In genomic region chr2:72757177-72757775, GRCh38 we compare ENCODE assay signal across 14 cellular contexts.
DNase-seq lines count a peak whose midpoint lies in the region; ATAC-seq and TF ChIP-seq lines count a peak whose summit lies in the region.
"Had no signal": no experiment of that assay in that cellular context is flagged by ENCODE, and none has a peak within 500 bp of the region (broad histone marks: within the 10 kb centered on the region; RNA-seq: fewer than 3 reads in every experiment).

No MANE protein-coding gene starts in this region.

- H3K9me3 ChIP-seq in HAP-1 (peaks cover 4% of the 10 kb centered on the region; the same call in 1 of the 2 replicates), SK-N-SH (peaks cover 6% of the 10 kb centered on the region)

- no peaks in the 10 kb centered on the region for H4K20me1 ChIP-seq in SK-N-SH (ENCODE audit: insufficient read depth)

- no peak for ATAC-seq in GM19324 (IDR thresholded peaks at IDR 0.05; ENCODE audit: low FRiP score, unreplicated experiment)
- no peak for ATAC-seq in HG03571 (IDR thresholded peaks at IDR 0.05; ENCODE audit: unreplicated experiment)
- ATAC-seq: naive thymus-derived CD8-positive, alpha-beta T cell had no signal

- TF ChIP-seq CTCF in SK-N-SH (IDR thresholded peaks at IDR 0.05) (no peak), fibroblast of the aortic adventitia (IDR thresholded peaks at IDR 0.05; ENCODE audit: insufficient read depth, low read length) (no peak)

- no peak overlapping the region for H3K4me3 ChIP-seq in HAP-1
- H3K4me3 ChIP-seq in SK-N-SH (ENCODE audit: low read depth in 2 of 2, low read length in 1 of 2): no peak overlapping the region
- H3K4me3 ChIP-seq in fibroblast of the aortic adventitia (ENCODE audit: low read depth, low read length): no peak overlapping the region
- H3K4me3 ChIP-seq: thoracic aorta had no signal

- in situ Hi-C loops in HAP-1 (cut with MboI; ENCODE audit: low sequenced_read_pairs): no loop called here

- no peaks in the 10 kb centered on the region for H3K79me2 ChIP-seq in SK-N-SH (ENCODE audit: insufficient read depth)

- peaks cover 12% of the 10 kb centered on the region for H3K4me1 ChIP-seq in HAP-1
- H3K4me1 ChIP-seq in SK-N-SH (ENCODE audit: control insufficient read depth in 1 of 2, insufficient read depth in 2 of 2, low read depth in 1 of 2, low read length in 1 of 2): no peaks in the 10 kb centered on the region; a peak in 2 of 4 replicates

- POLR2A ChIA-PET in SK-N-SH (lab: Yijun Ruan, JAX): no interaction called here

- H3K9me2 ChIP-seq in SK-N-SH: no peaks in the 10 kb centered on the region

- H3K9ac ChIP-seq in SK-N-SH: no peak overlapping the region

- no peak overlapping the region; a peak in 1 of 4 replicates for H3K27ac ChIP-seq in SK-N-SH (ENCODE audit: low read depth in 2 of 2, low read length in 1 of 2)
- H3K27ac ChIP-seq: thoracic aorta had no signal

- no peaks in the 10 kb centered on the region for H3K27me3 ChIP-seq in HAP-1 (ENCODE audit: low read depth)
- H3K27me3 ChIP-seq in SK-N-SH (ENCODE audit: insufficient read depth): no peaks in the 10 kb centered on the region

- H2AFZ ChIP-seq in SK-N-SH (ENCODE audit: low read depth): no peak overlapping the region

- TF ChIP-seq EP300 in SK-N-SH (IDR thresholded peaks at IDR 0.05; ENCODE audit: borderline replicate concordance in 1 of 2, low read depth in 1 of 2, low read length in 1 of 2): peak in 1 of 2 experiments; percentile 56; a peak in 1 of 4 replicates

- H3K4me2 ChIP-seq in SK-N-SH: no peak overlapping the region

- CTCF ChIA-PET in SK-N-SH (lab: Yijun Ruan, JAX): interaction anchor here (0.6 to 1.6 kb wide), 3 partner anchors 65 to 130 kb away, joined by 3 to 5 read pairs (median 4); partner anchors contain the start of gene SPR

- 62% methylated on average over 3 of the region's 3 CpGs for whole genome bisulfite sequencing in SK-N-SH (ENCODE audit: low lambda C conversion rate)

- TF ChIP-seq RAD21 in SK-N-SH (IDR thresholded peaks at IDR 0.05; ENCODE audit: low read length): no peak

- no peaks in the 10 kb centered on the region for H3K36me3 ChIP-seq in HAP-1 (replicated peaks)
- H3K36me3 ChIP-seq in SK-N-SH (replicated peaks in 1 of 2; ENCODE audit: control insufficient read depth in 1 of 2, insufficient read depth in 2 of 2, low read length in 1 of 2): peaks cover 0 to 17% of the 10 kb centered on the region in 2 experiments
- H3K36me3 ChIP-seq: thoracic aorta had no signal

- peak; percentile 30 to 42 for DNase-seq in HAP-1 (ENCODE audit: low spot score in 2 of 2)
- peak; percentile 45 for DNase-seq in SK-N-SH
- DNase-seq in fibroblast of the aortic adventitia (ENCODE audit: low read depth): peak; percentile 98
- peak; percentile 77 for DNase-seq in non-pigmented ciliary epithelial cell (ENCODE audit: low read depth)
- DNase-seq in CD1c-positive myeloid dendritic cell (ENCODE audit: extremely low spot score): no peak
- DNase-seq in NCI-H2081 treated with DMSO at 0.1 percent for 48 hours (lab: John Stamatoyannopoulos, UW): no peak
- DNase-seq: activated CD4-positive, alpha-beta T cell treated with anti-CD3 and anti-CD28 coated beads, Interleukin-2, amount 50 U/mL, for 1 hour; naive thymus-derived CD8-positive, alpha-beta T cell; NCI-H1092; SHP77 treated with DMSO at 0.1 percent for 48 hours; stimulated activated CD4-positive, alpha-beta T cell treated with anti-CD3 and anti-CD28 coated beads, Interleukin-4, amount 100 ng/mL, for 1 hour had no signal

- H3F3A ChIP-seq in SK-N-SH (replicated peaks; ENCODE audit: insufficient read depth): no peaks in the 10 kb centered on the region

TF ChIP-seq in SK-N-SH, 30 proteins besides CTCF, POLR2A, EP300 and RAD21:
- TF ChIP-seq POLR2AphosphoS5 (IDR thresholded peaks at IDR 0.05; ENCODE audit: low read depth, low read length): no peak
- no peak for TF ChIP-seq YY1 (IDR thresholded peaks at IDR 0.05; ENCODE audit: low read depth)
- no peak for TF ChIP-seq TEAD4 (IDR thresholded peaks at IDR 0.05; ENCODE audit: borderline replicate concordance, insufficient read depth)
- TF ChIP-seq RCOR1 (IDR thresholded peaks at IDR 0.05; ENCODE audit: low read length): peak; percentile 94
- peak; percentile 68 for TF ChIP-seq GATA2 (CRISPR knock-in tag; IDR thresholded peaks at IDR 0.05)
- no peak for TF ChIP-seq MXI1 (IDR thresholded peaks at IDR 0.05; ENCODE audit: low read depth, low read length)
- peak; percentile 14 for TF ChIP-seq CHD2 (IDR thresholded peaks at IDR 0.05; ENCODE audit: low read length, partially characterized antibody)
- TF ChIP-seq MEF2A (IDR thresholded peaks at IDR 0.05; ENCODE audit: borderline replicate concordance, low read depth): no peak

Comparison
In these comparisons a context has a peak if more than half of its experiments do, and no peak if none do; other contexts are left out.
1. DNase-seq: peak in HAP-1 (2 of 2), SK-N-SH (single experiment), fibroblast of the aortic adventitia (single experiment) and non-pigmented ciliary epithelial cell (single experiment); none in CD1c-positive myeloid dendritic cell (single experiment) and NCI-H2081 treated with DMSO at 0.1 percent for 48 hours (single experiment).